8 cellular contexts compared by ENCODE assay signal in genomic region chr11:118998822-118999221, GRCh38. TPM values are rescaled to one million over a fixed set of nuclear protein-coding genes. Genes with fewer than 3 reads are reported as not detected.
A peak's percentile ranks its signal among the peaks of the same experiment; 100 is the strongest.
DNase-seq lines count a peak whose midpoint lies in the region; ATAC-seq, FAIRE-seq and TF ChIP-seq lines count a peak whose summit lies in the region.

No MANE protein-coding gene starts in this region.

- no peak for TF ChIP-seq CTCF in GM06990 (IDR thresholded peaks at IDR 0.05; ENCODE audit: insufficient read depth, low read length, poor library complexity, severe bottlenecking)
- TF ChIP-seq CTCF in omental fat pad (IDR thresholded peaks at IDR 0.05) = no peak

- peak overlapping the region; percentile 88 for H3K4me3 ChIP-seq in GM06990 (replicated peaks; ENCODE audit: low read depth, low read length)

- in situ Hi-C loops in G401 (cut with HindIII; ENCODE audit: low sequenced_read_pairs) = no loop called here

- ATAC-seq in esophagus mucosa (peak; percentile 60), omental fat pad (ENCODE audit: low FRiP score) (peak; percentile 64), HG02571 (IDR thresholded peaks at IDR 0.05; ENCODE audit: unreplicated experiment) (no peak), GM21447 (IDR thresholded peaks at IDR 0.05; ENCODE audit: unreplicated experiment) (no peak)

- no peaks in the 10 kb centered on the region for H3K27me3 ChIP-seq in GM06990 (replicated peaks; ENCODE audit: control insufficient read depth, insufficient read depth, low read length)

- FAIRE-seq in RCC 7860 (lab: Jason Lieb, UNC) = peak; percentile 84

- H3K36me3 ChIP-seq in GM06990 (ENCODE audit: control insufficient read depth, insufficient read depth, low read length) = no peaks in the 10 kb centered on the region; the same call in 1 of the 2 replicates

- no peak for DNase-seq in GM06990 (ENCODE audit: extremely low read depth, insufficient read length)
- peak; percentile 75 for DNase-seq in RCC 7860 (ENCODE audit: low spot score)
- DNase-seq in omental fat pad (ENCODE audit: low spot score) = peak; percentile 39
- no peak for DNase-seq in NCI-H510A treated with DMSO at 0.1 percent for 48 hours (lab: John Stamatoyannopoulos, UW)
- DNase-seq in G401 (ENCODE audit: low spot score) = no peak

RNA-seq across cellular contexts. Expression of gene CENATAC, which starts 0.9 kb away (rescaled TPM):
- total RNA-seq in esophagus mucosa (11.9 TPM), omental fat pad (10 to 100 TPM; 36.9 to 66.9 (median 50.9) TPM)
- 30.4 and 34.0 TPM in 2 replicates for total RNA-seq in G401 (2014; rRNA removed; shearing (Covaris generic))

RNA-seq across cellular contexts. Expression of gene RPS25, which starts 19.3 kb away (rescaled TPM):
- total RNA-seq in esophagus mucosa (1,002 TPM), omental fat pad (1,000 to 10,000 TPM; 1,426 to 2,619 (median 2,025) TPM)
- 2,429 and 3,013 TPM in 2 replicates for total RNA-seq in G401 (2014; rRNA removed; shearing (Covaris generic))

RNA-seq across cellular contexts. Expression of gene TRAPPC4, which starts 19.7 kb away (rescaled TPM):
- total RNA-seq in esophagus mucosa (42.4 TPM), omental fat pad (10 to 100 TPM; 43.2 to 61.7 (median 51.4) TPM)
- 97.7 and 110 TPM in 2 replicates for total RNA-seq in G401 (2014; rRNA removed; shearing (Covaris generic))

RNA-seq across cellular contexts. Expression of gene FOXR1, which starts 27.3 kb away (rescaled TPM):
- total RNA-seq in esophagus mucosa (not detected), omental fat pad (not detected)
- total RNA-seq in G401 (2014; rRNA removed; shearing (Covaris generic)) = not detected in 2 replicates

RNA-seq across cellular contexts. Expression of gene SLC37A4, which starts 31.9 kb away (rescaled TPM):
- total RNA-seq in esophagus mucosa = 7.2 TPM
- total RNA-seq in omental fat pad = 10 to 100 TPM; 11.6 to 18.4 (median 14.0) TPM
- 9.9 and 15.5 TPM in 2 replicates for total RNA-seq in G401 (2014; rRNA removed; shearing (Covaris generic))

Comparison
In these comparisons a context has a peak if more than half of its experiments do, and no peak if none do; other contexts are left out.
1. DNase-seq: peak in RCC 7860 (single experiment) and omental fat pad (single experiment); none in GM06990 (single experiment), NCI-H510A treated with DMSO at 0.1 percent for 48 hours (single experiment) and G401 (single experiment).
2. ATAC-seq: peak in esophagus mucosa (single experiment) and omental fat pad (single experiment); none in HG02571 (single experiment) and GM21447 (single experiment).